In the genomic region with DNA sequence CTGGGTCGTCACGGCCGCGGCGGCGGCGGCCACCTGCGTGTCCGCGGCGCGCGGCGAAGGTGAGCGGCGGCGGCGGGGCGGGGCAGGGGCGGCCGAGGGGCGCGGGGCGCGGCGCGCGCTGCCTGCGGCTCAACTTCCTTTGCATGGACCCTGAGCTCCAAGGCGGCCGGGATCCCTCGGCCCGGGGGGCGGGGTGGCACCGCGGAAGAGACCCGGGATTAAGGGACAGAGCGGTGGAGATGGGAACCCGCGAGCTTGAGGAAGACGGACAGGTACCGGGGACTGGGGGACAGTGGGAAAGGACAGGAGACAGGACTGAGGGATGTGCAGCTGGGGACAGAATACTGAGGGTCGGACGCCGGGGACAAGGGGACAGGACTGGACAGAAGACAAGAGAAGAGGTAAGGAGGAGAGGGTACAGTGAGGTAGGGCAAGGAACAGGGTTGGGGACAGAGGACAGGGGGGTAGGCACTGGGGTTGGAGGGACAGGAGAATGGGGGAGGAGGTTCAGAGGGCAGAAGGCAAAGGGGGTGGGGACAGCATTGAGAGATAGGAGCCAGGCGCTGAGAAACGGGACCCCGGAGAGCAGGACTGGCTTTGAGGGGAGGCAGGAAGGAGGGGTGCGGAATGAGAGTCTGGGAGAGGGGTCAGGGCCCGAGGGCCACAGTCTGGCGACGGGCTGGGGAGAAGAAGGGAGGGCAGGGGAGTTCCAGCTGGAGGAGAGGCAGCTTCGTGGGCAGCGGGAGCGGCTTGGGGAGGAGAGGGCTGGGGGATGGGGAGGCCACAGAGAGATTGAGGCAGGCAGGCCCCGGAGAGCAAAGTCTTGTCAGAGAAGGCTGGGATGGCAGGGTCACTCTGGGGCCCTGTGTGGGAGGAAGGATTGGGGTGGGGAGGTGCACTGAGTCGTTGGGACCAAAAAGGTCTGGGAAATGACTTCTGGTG, we compare ENCODE assay signal across 19 cellular contexts. TPM values are rescaled to one million over a fixed set of nuclear protein-coding genes. Genes with fewer than 3 reads are reported as not detected.
DNase-seq lines count a peak whose midpoint lies in the region; TF ChIP-seq lines count a peak whose summit lies in the region.
"Had no signal": no experiment of that assay in that cellular context is flagged by ENCODE, and none has a peak within 500 bp of the region (broad histone marks: within the 10 kb centered on the region; RNA-seq: fewer than 3 reads in every experiment).

No MANE protein-coding gene starts in this region.

- no peak overlapping the region for H2BK5ac ChIP-seq in neuronal stem cell (ENCODE audit: low read length)

- intact Hi-C loops in MCF 10A (cut with micrococcal nuclease): no loop called here

- no peak for TF ChIP-seq CTCF in MCF 10A (IDR thresholded peaks at IDR 0.05; ENCODE audit: unreplicated experiment)

- DNase-seq in NCI-H748 (lab: John Stamatoyannopoulos, UW; ENCODE audit: unreplicated experiment): peak; percentile 39
- DNase-seq in NCI-H748 treated with DMSO at 0.1 percent for 48 hours (lab: John Stamatoyannopoulos, UW): no peak
- DNase-seq in NT2/D1 (ENCODE audit: low read depth, low spot score): no peak
- no peak for DNase-seq in neuronal stem cell (ENCODE audit: low spot score)
- no peak for DNase-seq in MCF 10A (ENCODE audit: unreplicated experiment)
- no peak for DNase-seq in HAP-1 (ENCODE audit: low spot score in 2 of 2)
- DNase-seq in GM23248: no peak
- DNase-seq: activated CD4-positive, alpha-beta T cell treated with anti-CD3 and anti-CD28 coated beads for 48 hours; CD4-positive, alpha-beta memory T cell; kidney; spleen; stimulated activated naive B cell treated with anti-CD40 and anti-IgM and Interleukin-4, amounts not matched to agents 10 μg/mL and 1 μg/mL and 100 μg/mL, for 72 hours; T-helper 9 cell; upper lobe of left lung had no signal

- H3K9me3 ChIP-seq in NT2/D1 (ENCODE audit: insufficient read depth, low read length): no peaks in the 10 kb centered on the region
- no peaks in the 10 kb centered on the region for H3K9me3 ChIP-seq in neuronal stem cell (replicated peaks in 1 of 2; ENCODE audit: control insufficient read depth in 2 of 2, insufficient read depth in 1 of 2, low read depth in 1 of 2, low read length in 2 of 2)
- no peaks in the 10 kb centered on the region for H3K9me3 ChIP-seq in HAP-1
- H3K9me3 ChIP-seq in GM23248 (ENCODE audit: low read depth): no peaks in the 10 kb centered on the region
- H3K9me3 ChIP-seq: spleen, upper lobe of left lung had no signal

- in situ Hi-C loops in HAP-1 (cut with MboI; ENCODE audit: low sequenced_read_pairs): no loop called here
- in situ Hi-C loops in GM23248 (cut with MboI): no loop called here

- no peak overlapping the region for H3K4ac ChIP-seq in neuronal stem cell (ENCODE audit: low read length)

- peak overlapping the region; percentile 36 for H3K23ac ChIP-seq in neuronal stem cell (ENCODE audit: low read depth, low read length, poor library complexity)

- H3K36me3 Mint-ChIP-seq in MCF 10A (ENCODE audit: insufficient read depth, unreplicated experiment): peaks cover 6% of the 10 kb centered on the region
- H3K36me3 Mint-ChIP-seq: activated naive CD4-positive, alpha-beta T cell treated with anti-CD3 and anti-CD28 coated beads, Interleukin-2, amount 50 U/mL, for 24 hours; CD4-positive, alpha-beta memory T cell; stimulated activated naive B cell treated with anti-CD40 and anti-IgM and Interleukin-4, amounts not matched to agents 10 μg/mL and 1 μg/mL and 100 μg/mL, for 72 hours had no signal

- no peak overlapping the region for H3K27ac Mint-ChIP-seq in MCF 10A (ENCODE audit: low read depth, unreplicated experiment)
- H3K27ac Mint-ChIP-seq: activated naive CD4-positive, alpha-beta T cell treated with anti-CD3 and anti-CD28 coated beads, Interleukin-2, amount 50 U/mL, for 24 hours; CD4-positive, alpha-beta memory T cell; stimulated activated naive B cell treated with anti-CD40 and anti-IgM and Interleukin-4, amounts not matched to agents 10 μg/mL and 1 μg/mL and 100 μg/mL, for 72 hours had no signal

- H3K4me1 Mint-ChIP-seq in MCF 10A (ENCODE audit: insufficient read depth, unreplicated experiment): no peaks in the 10 kb centered on the region
- H3K4me1 Mint-ChIP-seq: central memory CD8-positive, alpha-beta T cell had no signal

- H3K4me1 ChIP-seq in NT2/D1 (ENCODE audit: insufficient read depth, insufficient read length) (peaks cover 6% of the 10 kb centered on the region), neuronal stem cell (ENCODE audit: control insufficient read depth in 2 of 2, insufficient read depth in 1 of 2, low read depth in 1 of 2, low read length in 2 of 2) (peaks cover 8 to 9% of the 10 kb centered on the region in 2 donors), HAP-1 (no peaks in the 10 kb centered on the region), GM23248 (ENCODE audit: insufficient read depth) (no peaks in the 10 kb centered on the region)

- H3K9me2 ChIP-seq in GM23248 (ENCODE audit: insufficient read depth): no peaks in the 10 kb centered on the region

- no peaks in the 10 kb centered on the region for H3K79me1 ChIP-seq in neuronal stem cell (ENCODE audit: low read depth, low read length)

- no peak overlapping the region for H2BK12ac ChIP-seq in neuronal stem cell (ENCODE audit: low read length)

- peak overlapping the region; percentile 66 for H3K9ac ChIP-seq in NT2/D1 (ENCODE audit: insufficient read length, low read depth)
- H3K9ac ChIP-seq in neuronal stem cell (ENCODE audit: low read depth, low read length, poor library complexity): no peak overlapping the region
- H3K9ac ChIP-seq in GM23248: no peak overlapping the region

- no TSS peak for BruUV-seq in MCF 10A (replicated peaks; lab: Mats Ljungman, UMichigan)

- peak overlapping the region; percentile 78 for H3K4me2 ChIP-seq in neuronal stem cell (ENCODE audit: insufficient read depth, low read length, poor library complexity, severe bottlenecking)
- no peak overlapping the region for H3K4me2 ChIP-seq in GM23248 (ENCODE audit: unreplicated experiment)

- H2AK5ac ChIP-seq in neuronal stem cell (ENCODE audit: low read depth, low read length): no peak overlapping the region

- WGBS in neuronal stem cell (ENCODE audit: extremely low coverage in 2 of 2, insufficient read length in 2 of 2, insufficient replicate concordance in 1 of 2), 2 donors: no CpG with 5 or more reads among the region's 57 CpGs
- 3 to 6% methylated on average over 11 to 54 of the region's 57 CpGs for WGBS in GM23248 (ENCODE audit: low coverage in 1 of 2, low lambda C conversion rate in 2 of 2, missing lambda C conversion rate in 2 of 2), 2 experiments

- H2AFZ ChIP-seq in neuronal stem cell (ENCODE audit: low read length): peak overlapping the region; percentile 49
- no peak overlapping the region for H2AFZ ChIP-seq in GM23248

- H4K20me1 ChIP-seq in GM23248 (ENCODE audit: insufficient read depth): no peaks in the 10 kb centered on the region

- no peak overlapping the region for H4K91ac ChIP-seq in neuronal stem cell (ENCODE audit: low read depth, low read length, poor library complexity)

- H3K4me3 ChIP-seq in NT2/D1 (ENCODE audit: insufficient read length, low read depth): peak overlapping the region; percentile 42
- peak overlapping the region; percentile 31 for H3K4me3 ChIP-seq in iPS-11a (ENCODE audit: low read depth, low read length)
- peak overlapping the region; percentile 28 to 71 for H3K4me3 ChIP-seq in neuronal stem cell (ENCODE audit: low read length in 2 of 2)
- H3K4me3 ChIP-seq in HAP-1: no peak overlapping the region
- H3K4me3 ChIP-seq in GM23248: no peak overlapping the region
- H3K4me3 ChIP-seq: upper lobe of left lung had no signal

- H4K8ac ChIP-seq in neuronal stem cell (ENCODE audit: low read depth, low read length): no peak overlapping the region

- POLR2A ChIA-PET in MCF 10A (lab: Yijun Ruan, JAX): no interaction called here

- no peak overlapping the region for H3K27ac ChIP-seq in neuronal stem cell (replicated peaks; ENCODE audit: low read length)
- no peak overlapping the region for H3K27ac ChIP-seq in GM23248
- H3K27ac ChIP-seq: spleen, upper lobe of left lung had no signal

- CTCF ChIA-PET in MCF 10A (lab: Yijun Ruan, JAX): no interaction called here

- H3K27me3 ChIP-seq in NT2/D1 (ENCODE audit: insufficient read depth, insufficient read length): peaks cover 33% of the 10 kb centered on the region
- H3K27me3 ChIP-seq in neuronal stem cell (ENCODE audit: control insufficient read depth in 3 of 3, insufficient read depth in 3 of 3, low read depth in 1 of 3, low read length in 3 of 3): peaks cover 11 to 96% (median 53%) of the 10 kb centered on the region in 3 experiments
- H3K27me3 ChIP-seq in HAP-1 (ENCODE audit: low read depth): peaks cover 39% of the 10 kb centered on the region
- H3K27me3 ChIP-seq in GM23248 (replicated peaks; ENCODE audit: insufficient read depth): peaks cover 65% of the 10 kb centered on the region

- no peak overlapping the region for H2BK15ac ChIP-seq in neuronal stem cell (ENCODE audit: low read length)

- no peaks in the 10 kb centered on the region for H3K9me3 Mint-ChIP-seq in MCF 10A (ENCODE audit: unreplicated experiment)
- H3K9me3 Mint-ChIP-seq: activated naive CD4-positive, alpha-beta T cell treated with anti-CD3 and anti-CD28 coated beads, Interleukin-2, amount 50 U/mL, for 24 hours; CD4-positive, alpha-beta memory T cell; central memory CD8-positive, alpha-beta T cell; stimulated activated naive B cell treated with anti-CD40 and anti-IgM and Interleukin-4, amounts not matched to agents 10 μg/mL and 1 μg/mL and 100 μg/mL, for 72 hours had no signal

- no peak overlapping the region for H2BK120ac ChIP-seq in neuronal stem cell (ENCODE audit: low read depth, low read length)

- peak overlapping the region; percentile 15 for H3K18ac ChIP-seq in neuronal stem cell (ENCODE audit: low read length)

- H3K36me3 ChIP-seq in NT2/D1 (ENCODE audit: insufficient read depth, insufficient read length, low read length) (no peaks in the 10 kb centered on the region), neuronal stem cell (replicated peaks in 1 of 2; ENCODE audit: control insufficient read depth in 2 of 2, insufficient read depth in 2 of 2, low read length in 2 of 2) (no peaks in the 10 kb centered on the region), HAP-1 (replicated peaks) (no peaks in the 10 kb centered on the region), GM23248 (ENCODE audit: low read depth) (no peaks in the 10 kb centered on the region)
- H3K36me3 ChIP-seq: spleen, upper lobe of left lung had no signal

- peaks cover 63% of the 10 kb centered on the region for H3K27me3 Mint-ChIP-seq in MCF 10A (ENCODE audit: insufficient read depth, unreplicated experiment)

- no peaks in the 10 kb centered on the region for H3K79me2 ChIP-seq in GM23248 (ENCODE audit: insufficient read depth)

- no peak overlapping the region for H3K14ac ChIP-seq in neuronal stem cell (ENCODE audit: low read length)

- H3K4me3 Mint-ChIP-seq in MCF 10A (ENCODE audit: unreplicated experiment): no peak overlapping the region
- H3K4me3 Mint-ChIP-seq: central memory CD8-positive, alpha-beta T cell had no signal

- H3F3A ChIP-seq in GM23248 (ENCODE audit: insufficient read depth): no peaks in the 10 kb centered on the region

RNA-seq across cellular contexts. Expression of gene EPHA8, which starts 0.7 kb away (rescaled TPM):
- polyA plus RNA-seq in neuronal stem cell (2013, experiment 1 of 2): 0.03 TPM
- 0.04 TPM for polyA plus RNA-seq in neuronal stem cell (2013, experiment 2 of 2)
- not detected in 2 replicates for total RNA-seq in MCF 10A (2022)
- not detected in 2 replicates for total RNA-seq in GM23248 (2014; rRNA removed; shearing (Covaris generic))
- polyA plus RNA-seq in GM23248 (2016; fragmentation: Nextera tagmentation; extraction: Ambion mirVana): not detected in 2 replicates
- total RNA-seq: A673; CD4-positive, alpha-beta memory T cell; posterior vena cava; upper lobe of left lung had no signal
- polyA plus RNA-seq: CD4-positive, alpha-beta memory T cell had no signal

Comparison
In these comparisons a context has a peak if more than half of its experiments do, and no peak if none do; other contexts are left out.
1. H3K4me3 ChIP-seq: peak in NT2/D1 (single experiment), iPS-11a (single experiment) and neuronal stem cell (2 of 2); none in HAP-1 (single experiment) and GM23248 (single experiment).